In genomic region chr15:80773122-80773551, GRCh38 we compare ENCODE assay signal across 17 cellular contexts. TPM values are rescaled to one million over a fixed set of nuclear protein-coding genes. Genes with fewer than 3 reads are reported as not detected.
DNase-seq lines count a peak whose midpoint lies in the region; ATAC-seq and TF ChIP-seq lines count a peak whose summit lies in the region.
"Had no signal": no experiment of that assay in that cellular context is flagged by ENCODE, and none has a peak within 500 bp of the region (broad histone marks: within the 10 kb centered on the region; RNA-seq: fewer than 3 reads in every experiment).

No MANE protein-coding gene starts in this region.

- H3K4ac ChIP-seq in neuronal stem cell (ENCODE audit: low read length), result no peak overlapping the region

- H3K27ac ChIP-seq in HEK293 (ENCODE audit: extremely low read depth, low read depth, low read length) (no peak overlapping the region), neuronal stem cell (replicated peaks; ENCODE audit: low read length) (no peak overlapping the region), dorsolateral prefrontal cortex (no peak overlapping the region), body of pancreas (no peak overlapping the region)
- H3K27ac ChIP-seq: BLaER1 treated with 17β-estradiol and CSF1 and Interleukin-3, amounts not matched to agents 10 nM and 100 nM; neural progenitor cell had no signal

- H3K9ac ChIP-seq in neuronal stem cell (ENCODE audit: low read depth, low read length, poor library complexity), result no peak overlapping the region
- H3K9ac ChIP-seq: BLaER1 treated with 17β-estradiol and CSF1 and Interleukin-3, amounts not matched to agents 10 nM and 100 nM; neural progenitor cell had no signal

- no peak overlapping the region for H4K91ac ChIP-seq in neuronal stem cell (ENCODE audit: low read depth, low read length, poor library complexity)

- H3K4me1 ChIP-seq in HEK293 (ENCODE audit: control insufficient read depth, insufficient read depth, low read length), result peaks cover 15% of the 10 kb centered on the region
- peaks cover 0 to 7% of the 10 kb centered on the region in 2 donors for H3K4me1 ChIP-seq in neuronal stem cell (ENCODE audit: control insufficient read depth in 2 of 2, insufficient read depth in 1 of 2, low read depth in 1 of 2, low read length in 2 of 2)
- H3K4me1 ChIP-seq in body of pancreas, result no peaks in the 10 kb centered on the region
- H3K4me1 ChIP-seq: neural progenitor cell had no signal

- no peak overlapping the region for H3K14ac ChIP-seq in neuronal stem cell (ENCODE audit: low read length)

- no peaks in the 10 kb centered on the region for H3K9me3 ChIP-seq in HEK293 (ENCODE audit: control insufficient read depth, insufficient read depth, low read depth, low read length)
- H3K9me3 ChIP-seq in neuronal stem cell (replicated peaks in 1 of 2; ENCODE audit: control insufficient read depth in 2 of 2, insufficient read depth in 1 of 2, low read depth in 1 of 2, low read length in 2 of 2), result no peaks in the 10 kb centered on the region
- no peaks in the 10 kb centered on the region for H3K9me3 ChIP-seq in body of pancreas
- H3K9me3 ChIP-seq: BLaER1 treated with 17β-estradiol and CSF1 and Interleukin-3, amounts not matched to agents 10 nM and 100 nM had no signal

- H2AK5ac ChIP-seq in neuronal stem cell (ENCODE audit: low read depth, low read length), result no peak overlapping the region

- peaks cover 0 to 9% (median 5%) of the 10 kb centered on the region in 3 experiments for H3K27me3 ChIP-seq in neuronal stem cell (ENCODE audit: control insufficient read depth in 3 of 3, insufficient read depth in 3 of 3, low read depth in 1 of 3, low read length in 3 of 3)
- peaks cover 0 to 2% (median 0%) of the 10 kb centered on the region in 45 donors for H3K27me3 ChIP-seq in dorsolateral prefrontal cortex
- no peaks in the 10 kb centered on the region for H3K27me3 ChIP-seq in body of pancreas

- DNase-seq in NCI-H345 (lab: John Stamatoyannopoulos, UW) (peak; percentile 49), brain pericyte (ENCODE audit: low read depth, low spot score) (peak; percentile 53), skeletal muscle cell (ENCODE audit: low read depth) (peak; percentile 86), neuronal stem cell (ENCODE audit: low spot score) (no peak), dorsolateral prefrontal cortex (no peak), body of pancreas (no peak)
- DNase-seq: activated CD4-positive, alpha-beta T cell treated with anti-CD3 and anti-CD28 coated beads for 36 hours; activated CD8-positive, alpha-beta memory T cell treated with anti-CD3 and anti-CD28 coated beads, Interleukin-2, amount 50 U/mL, for 48 hours; activated naive CD4-positive, alpha-beta T cell treated with anti-CD3 and anti-CD28 coated beads, Interleukin-2, amount 50 U/mL, for 16 hours; DMS53; head of caudate nucleus; islet precursor cell; NCI-H187 treated with DMSO at 0.1 percent for 48 hours; SIG-M5 had no signal

- H3K4me3 ChIP-seq in HEK293 (ENCODE audit: low read depth, low read length), result no peak overlapping the region
- no peak overlapping the region for H3K4me3 ChIP-seq in skeletal muscle cell (ENCODE audit: low read depth, low read length)
- H3K4me3 ChIP-seq in neuronal stem cell (ENCODE audit: low read length in 2 of 2), result no peak overlapping the region
- H3K4me3 ChIP-seq in dorsolateral prefrontal cortex, result no peak overlapping the region
- H3K4me3 ChIP-seq in body of pancreas, result no peak overlapping the region
- H3K4me3 ChIP-seq: BLaER1 treated with 17β-estradiol and CSF1 and Interleukin-3, amounts not matched to agents 10 nM and 100 nM; neural progenitor cell had no signal

- no peak overlapping the region for H2BK120ac ChIP-seq in neuronal stem cell (ENCODE audit: low read depth, low read length)

- no peak overlapping the region for H3K18ac ChIP-seq in neuronal stem cell (ENCODE audit: low read length)

- H2AFZ ChIP-seq in neuronal stem cell (ENCODE audit: low read length), result no peak overlapping the region
- H2AFZ ChIP-seq: neural progenitor cell had no signal

- no peak for TF ChIP-seq CTCF in HEK293 (tag by site-specific recombination; IDR thresholded peaks at IDR 0.05)
- TF ChIP-seq CTCF in dorsolateral prefrontal cortex (IDR thresholded peaks at IDR 0.05 in 54 of 56, conservative IDR thresholded peaks at IDR 0.05 in 2 of 56; ENCODE audit: low read depth in 1 of 56, partially characterized antibody in 56 of 56), result no peak
- TF ChIP-seq CTCF in body of pancreas (IDR thresholded peaks at IDR 0.05), result no peak

- ATAC-seq in body of pancreas, result no peak
- ATAC-seq: activated CD4-positive, alpha-beta T cell treated with anti-CD3 and anti-CD28 coated beads for 36 hours had no signal

- intact Hi-C loops in dorsolateral prefrontal cortex (cut with DNase I), result no loop called here
- intact Hi-C loops in body of pancreas (cut with DNase I), result loop anchor here (5.0 kb wide), 1 partner anchor 321 kb away; no protein-coding TSS in a partner anchor

- H2BK12ac ChIP-seq in neuronal stem cell (ENCODE audit: low read length), result no peak overlapping the region

- H3K36me3 ChIP-seq in HEK293 (ENCODE audit: control insufficient read depth in 2 of 2, insufficient read depth in 1 of 2, low read length in 2 of 2), result no peaks in the 10 kb centered on the region
- no peaks in the 10 kb centered on the region for H3K36me3 ChIP-seq in neuronal stem cell (replicated peaks in 1 of 2; ENCODE audit: control insufficient read depth in 2 of 2, insufficient read depth in 2 of 2, low read length in 2 of 2)
- no peaks in the 10 kb centered on the region for H3K36me3 ChIP-seq in body of pancreas (replicated peaks in 1 of 2; ENCODE audit: insufficient read depth in 1 of 2, low read depth in 2 of 2)
- H3K36me3 ChIP-seq: BLaER1 treated with 17β-estradiol and CSF1 and Interleukin-3, amounts not matched to agents 10 nM and 100 nM; neural progenitor cell had no signal

- H2BK15ac ChIP-seq in neuronal stem cell (ENCODE audit: low read length), result no peak overlapping the region

- H3K23ac ChIP-seq in neuronal stem cell (ENCODE audit: low read depth, low read length, poor library complexity), result no peak overlapping the region

- CTCF ChIA-PET in HEK293 (lab: Yijun Ruan, JAX), result interaction anchor here (0.5 to 1.6 kb wide), 9 partner anchors 18 to 1355 kb away, joined by 3 to 8 read pairs (median 3); no protein-coding TSS in a partner anchor

- no peak overlapping the region for H2BK5ac ChIP-seq in neuronal stem cell (ENCODE audit: low read length)

- H3K79me1 ChIP-seq in neuronal stem cell (ENCODE audit: low read depth, low read length), result no peaks in the 10 kb centered on the region

- POLR2A ChIA-PET in HEK293 (lab: Yijun Ruan, JAX), result no interaction called here

- no peak overlapping the region for H3K4me2 ChIP-seq in neuronal stem cell (ENCODE audit: insufficient read depth, low read length, poor library complexity, severe bottlenecking)
- H3K4me2 ChIP-seq: neural progenitor cell had no signal

- no CpG with 5 or more reads among the region's 8 CpGs for WGBS in neuronal stem cell (ENCODE audit: extremely low coverage in 2 of 2, insufficient read length in 2 of 2, insufficient replicate concordance in 1 of 2), 2 donors
- WGBS in body of pancreas, 2 donors, result 72 to 75% methylated on average over 8 of the region's 8 CpGs

- no peak overlapping the region for H4K8ac ChIP-seq in neuronal stem cell (ENCODE audit: low read depth, low read length)

- no peak for TF ChIP-seq POLR2A in body of pancreas (IDR thresholded peaks at IDR 0.05)

TF ChIP-seq in HEK293, 187 proteins besides CTCF, POLR2A, EP300 and RAD21 (continues in another document):
- no peak for TF ChIP-seq MYNN (tag by site-specific recombination; IDR thresholded peaks at IDR 0.05; ENCODE audit: borderline replicate concordance)
- TF ChIP-seq ZNF645 (tag by site-specific recombination; IDR thresholded peaks at IDR 0.05), result no peak
- TF ChIP-seq ZNF529 (tag by site-specific recombination; IDR thresholded peaks at IDR 0.05; ENCODE audit: insufficient replicate concordance), result peak; percentile 50
- no peak for TF ChIP-seq ZNF404 (tag by site-specific recombination; IDR thresholded peaks at IDR 0.05)
- TF ChIP-seq ZNF510 (tag by site-specific recombination; IDR thresholded peaks at IDR 0.05; ENCODE audit: insufficient replicate concordance), result no peak
- TF ChIP-seq ZNF707 (tag by site-specific recombination; IDR thresholded peaks at IDR 0.05), result no peak
- no peak for TF ChIP-seq SP3 (tag by site-specific recombination; IDR thresholded peaks at IDR 0.05)
- TF ChIP-seq FEZF1 (tag by site-specific recombination; IDR thresholded peaks at IDR 0.05), result peak; percentile 96
- TF ChIP-seq SCRT2 (tag by site-specific recombination; IDR thresholded peaks at IDR 0.05), result peak; percentile 89
- TF ChIP-seq ZNF416 (tag by site-specific recombination; IDR thresholded peaks at IDR 0.05), result no peak
- TF ChIP-seq ZBTB7A (tag by site-specific recombination; IDR thresholded peaks at IDR 0.05; ENCODE audit: low read depth), result no peak

RNA-seq across cellular contexts. Expression of gene CEMIP, which starts 6.0 kb away (rescaled TPM):
- not detected for polyA plus RNA-seq in neuronal stem cell (2013, experiment 1 of 2)
- under 0.01 TPM for polyA plus RNA-seq in neuronal stem cell (2013, experiment 2 of 2)
- 10 to 100 TPM in 87 of 120 experiments, 1 to 10 TPM in 33; 2.8 to 70.9 (median 12.4) TPM for total RNA-seq in dorsolateral prefrontal cortex
- 1 to 10 TPM in 1 of 2 donors, not detected in 1; 1.6 TPM for total RNA-seq in body of pancreas

Comparison
In these comparisons a context has a peak if more than half of its experiments do, and no peak if none do; other contexts are left out.
1. DNase-seq: peak in NCI-H345 (single experiment), brain pericyte (single experiment) and skeletal muscle cell (single experiment); none in neuronal stem cell (single experiment), dorsolateral prefrontal cortex (0 of 10) and body of pancreas (0 of 4).